In the genomic region with DNA sequence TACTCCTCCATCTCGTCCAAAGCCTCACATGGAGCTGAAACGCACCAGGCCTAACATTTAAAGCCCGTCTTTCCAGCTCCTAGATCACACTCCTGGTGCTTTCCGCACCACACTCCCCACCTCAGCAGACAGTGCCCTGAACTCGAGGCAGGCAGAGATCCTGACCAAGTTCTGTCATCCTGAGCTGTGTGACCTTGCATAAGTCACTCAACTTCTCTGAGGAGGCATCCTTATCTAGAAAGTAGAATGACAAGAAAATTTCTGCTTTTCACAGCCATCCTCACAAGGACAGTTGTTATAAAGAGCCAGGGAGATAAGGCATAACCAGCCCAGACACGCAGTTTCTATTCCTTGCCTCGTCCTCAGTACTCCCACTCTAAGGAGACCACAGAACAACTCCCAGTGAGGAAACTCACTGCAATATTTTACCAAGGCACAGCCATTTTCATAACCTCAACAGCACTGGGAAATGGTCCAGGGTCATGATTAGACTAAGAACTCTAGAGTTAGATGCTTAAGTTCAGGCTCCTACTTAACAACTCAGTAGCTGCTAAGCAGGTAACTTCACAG, we compare ENCODE assay signal across 12 cellular contexts. TPM values are rescaled to one million over a fixed set of nuclear protein-coding genes. Genes with fewer than 3 reads are reported as not detected.
DNase-seq lines count a peak whose midpoint lies in the region; ATAC-seq and TF ChIP-seq lines count a peak whose summit lies in the region.
"Had no signal": no experiment of that assay in that cellular context is flagged by ENCODE, and none has a peak within 500 bp of the region (broad histone marks: within the 10 kb centered on the region; RNA-seq: fewer than 3 reads in every experiment).

No MANE protein-coding gene starts in this region.

- peak overlapping the region in 2 of 3 donors; percentile 24 to 88 for H3K27ac Mint-ChIP-seq in CD4-positive, CD25-positive, alpha-beta regulatory T cell
- peak overlapping the region in 1 of 3 donors; percentile 69 for H3K27ac Mint-ChIP-seq in IgD-negative memory B cell
- H3K27ac Mint-ChIP-seq in activated T-helper 2 cell treated with anti-CD3 and anti-CD28 coated beads, Interferon-gamma antibody, Interleukin-2, Interleukin-4, amounts not matched to agents 10 μg/mL and 5 μg/mL and 100 μg/mL, durations not matched to agents 14 hours and 24 hours and 36 hours = peak overlapping the region; percentile 93

- H3K27me3 Mint-ChIP-seq in CD4-positive, CD25-positive, alpha-beta regulatory T cell = no peaks in the 10 kb centered on the region
- H3K27me3 Mint-ChIP-seq in IgD-negative memory B cell = no peaks in the 10 kb centered on the region
- H3K27me3 Mint-ChIP-seq in activated T-helper 2 cell treated with anti-CD3 and anti-CD28 coated beads, Interferon-gamma antibody, Interleukin-2, Interleukin-4, amounts not matched to agents 10 μg/mL and 5 μg/mL and 100 μg/mL, durations not matched to agents 14 hours and 24 hours and 36 hours (ENCODE audit: low read depth) = no peaks in the 10 kb centered on the region

- H3K4me1 ChIP-seq in CD4-positive, CD25-positive, alpha-beta regulatory T cell (ENCODE audit: control insufficient read depth, insufficient read depth, low read length, poor library complexity, severe bottlenecking) = peaks cover 26% of the 10 kb centered on the region
- H3K4me1 ChIP-seq in heart right ventricle = peaks cover 7 to 32% (median 24%) of the 10 kb centered on the region in 9 donors

- peaks cover 9% of the 10 kb centered on the region for H3K36me3 ChIP-seq in CD4-positive, CD25-positive, alpha-beta regulatory T cell (ENCODE audit: control insufficient read depth, insufficient read depth, low read length)
- no peaks in the 10 kb centered on the region for H3K36me3 ChIP-seq in heart right ventricle

- no peak for ATAC-seq in CD4-positive, CD25-positive, alpha-beta regulatory T cell (ENCODE audit: low read depth in 2 of 2)
- ATAC-seq in GM21529 (IDR thresholded peaks at IDR 0.05; ENCODE audit: unreplicated experiment) (no peak), heart right ventricle (no peak)

- H3K4me3 ChIP-seq in CD4-positive, CD25-positive, alpha-beta regulatory T cell (ENCODE audit: low read depth, low read length) = no peak overlapping the region
- no peak overlapping the region for H3K4me3 ChIP-seq in heart right ventricle

- no peak for DNase-seq in CD4-positive, CD25-positive, alpha-beta regulatory T cell
- no peak for DNase-seq in activated T-helper 2 cell treated with anti-CD3 and anti-CD28 coated beads, Interferon-gamma antibody, Interleukin-2, Interleukin-4, amounts not matched to agents 10 μg/mL and 5 μg/mL and 100 μg/mL, durations not matched to agents 14 hours and 24 hours and 36 hours (ENCODE audit: low spot score)
- no peak for DNase-seq in EL
- no peak for DNase-seq in NCI-H2227 (lab: John Stamatoyannopoulos, UW; ENCODE audit: unreplicated experiment)
- DNase-seq in heart right ventricle = no peak
- DNase-seq: DMS153, NCI-H1930, nucleus accumbens had no signal

- H3K9me3 Mint-ChIP-seq in CD4-positive, CD25-positive, alpha-beta regulatory T cell = no peaks in the 10 kb centered on the region
- no peaks in the 10 kb centered on the region for H3K9me3 Mint-ChIP-seq in IgD-negative memory B cell
- no peaks in the 10 kb centered on the region for H3K9me3 Mint-ChIP-seq in activated T-helper 2 cell treated with anti-CD3 and anti-CD28 coated beads, Interferon-gamma antibody, Interleukin-2, Interleukin-4, amounts not matched to agents 10 μg/mL and 5 μg/mL and 100 μg/mL, durations not matched to agents 14 hours and 24 hours and 36 hours

- intact Hi-C loops in activated T-helper 2 cell treated with anti-CD3 and anti-CD28 coated beads, Interferon-gamma antibody, Interleukin-2, Interleukin-4, amounts not matched to agents 10 μg/mL and 5 μg/mL and 100 μg/mL, durations not matched to agents 14 hours and 24 hours and 36 hours (cut with micrococcal nuclease) = loop anchor here (5.0 to 10.0 kb wide), 4 partner anchors 50 to 622 kb away; partner anchors contain the start of genes IFT25, LRRC42, NDC1 and ZYG11B
- intact Hi-C loops in heart right ventricle (cut with DNase I) = loop anchor here in 1 of 10 donors (5.0 kb wide), 1 partner anchor 852 kb away; no protein-coding TSS in a partner anchor

- TF ChIP-seq CTCF in heart right ventricle (IDR thresholded peaks at IDR 0.05) = no peak

- peaks cover 10 to 34% (median 18%) of the 10 kb centered on the region in 4 donors for H3K4me1 Mint-ChIP-seq in CD4-positive, CD25-positive, alpha-beta regulatory T cell
- peaks cover 6 to 14% (median 9%) of the 10 kb centered on the region in 3 donors for H3K4me1 Mint-ChIP-seq in IgD-negative memory B cell
- peaks cover 30% of the 10 kb centered on the region for H3K4me1 Mint-ChIP-seq in activated T-helper 2 cell treated with anti-CD3 and anti-CD28 coated beads, Interferon-gamma antibody, Interleukin-2, Interleukin-4, amounts not matched to agents 10 μg/mL and 5 μg/mL and 100 μg/mL, durations not matched to agents 14 hours and 24 hours and 36 hours (ENCODE audit: low read depth)

- H3K4me3 Mint-ChIP-seq in CD4-positive, CD25-positive, alpha-beta regulatory T cell = peak overlapping the region; percentile 83 to 94 (median 92)
- H3K4me3 Mint-ChIP-seq in IgD-negative memory B cell = peak overlapping the region in 3 of 4 donors; percentile 93 to 98 (median 98)
- peak overlapping the region; percentile 96 for H3K4me3 Mint-ChIP-seq in activated T-helper 2 cell treated with anti-CD3 and anti-CD28 coated beads, Interferon-gamma antibody, Interleukin-2, Interleukin-4, amounts not matched to agents 10 μg/mL and 5 μg/mL and 100 μg/mL, durations not matched to agents 14 hours and 24 hours and 36 hours (ENCODE audit: low read depth)

- peaks cover 8% of the 10 kb centered on the region for H3K36me3 Mint-ChIP-seq in CD4-positive, CD25-positive, alpha-beta regulatory T cell
- no peaks in the 10 kb centered on the region for H3K36me3 Mint-ChIP-seq in IgD-negative memory B cell
- peaks cover 62% of the 10 kb centered on the region for H3K36me3 Mint-ChIP-seq in activated T-helper 2 cell treated with anti-CD3 and anti-CD28 coated beads, Interferon-gamma antibody, Interleukin-2, Interleukin-4, amounts not matched to agents 10 μg/mL and 5 μg/mL and 100 μg/mL, durations not matched to agents 14 hours and 24 hours and 36 hours (ENCODE audit: low read depth)

- H3K9me3 ChIP-seq in CD4-positive, CD25-positive, alpha-beta regulatory T cell (ENCODE audit: control insufficient read depth in 2 of 2, low read length in 2 of 2) = no peaks in the 10 kb centered on the region
- no peaks in the 10 kb centered on the region for H3K9me3 ChIP-seq in heart right ventricle
- H3K9me3 ChIP-seq: HAP-1 had no signal

- WGBS in heart right ventricle, 2 donors = 95 to 96% methylated on average over 7 of the region's 7 CpGs

- no peak overlapping the region for H3K27ac ChIP-seq in CD4-positive, CD25-positive, alpha-beta regulatory T cell (ENCODE audit: insufficient read depth, low read length, poor library complexity, severe bottlenecking)
- H3K27ac ChIP-seq in layer of hippocampus (ENCODE audit: low read depth, low read length) (peak overlapping the region; percentile 16), heart right ventricle (no peak overlapping the region)

- H3K27me3 ChIP-seq in CD4-positive, CD25-positive, alpha-beta regulatory T cell (ENCODE audit: control insufficient read depth, insufficient read depth, low read length) = no peaks in the 10 kb centered on the region
- H3K27me3 ChIP-seq in layer of hippocampus (ENCODE audit: control insufficient read depth, insufficient read depth, low read length) (no peaks in the 10 kb centered on the region), heart right ventricle (peaks cover 0 to 15% (median 4%) of the 10 kb centered on the region in 7 donors)

RNA-seq across cellular contexts. Expression of gene LRP8, which starts 3.1 kb away (rescaled TPM):
- total RNA-seq in CD4-positive, CD25-positive, alpha-beta regulatory T cell = 23.7 TPM
- 1 to 10 TPM; 1.0 to 3.3 (median 1.9) TPM for polyA plus RNA-seq in CD4-positive, CD25-positive, alpha-beta regulatory T cell
- polyA plus RNA-seq in IgD-negative memory B cell (0.95 TPM), heart right ventricle (1 to 10 TPM in 1 of 2 donors, under 1 TPM in 1; 0.37 to 1.1 TPM)
- 78.0 and 82.1 TPM in 2 replicates for total RNA-seq in activated T-helper 2 cell treated with anti-CD3 and anti-CD28 coated beads, Interferon-gamma antibody, Interleukin-2, Interleukin-4, amounts not matched to agents 10 μg/mL and 5 μg/mL and 100 μg/mL, durations not matched to agents 14 hours and 24 hours and 36 hours
- total RNA-seq in heart right ventricle = 1 to 10 TPM; 1.7 to 4.7 (median 2.3) TPM
